Comparison of ENCODE assay signal across 14 cellular contexts in the genomic region with DNA sequence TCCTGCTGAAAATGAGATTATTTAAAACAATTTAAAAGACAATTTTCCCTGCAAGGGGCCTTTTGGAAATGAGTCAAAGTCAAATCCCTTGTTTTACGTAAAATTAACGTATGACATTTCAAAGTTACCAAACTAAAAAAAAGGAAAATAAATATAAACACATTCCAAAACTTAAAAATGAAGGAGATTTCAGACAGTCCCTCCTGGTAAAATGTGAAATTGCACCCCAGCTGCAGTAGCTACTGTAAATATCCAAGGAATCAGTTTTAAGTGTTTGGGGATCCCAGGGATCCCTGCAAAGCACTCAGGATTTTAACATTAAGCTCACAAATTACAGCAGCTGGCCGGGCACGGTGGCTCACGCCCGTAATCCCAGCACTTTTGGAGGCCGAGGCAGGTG.
A peak's percentile ranks its signal among the peaks of the same experiment; 100 is the strongest.
DNase-seq lines count a peak whose midpoint lies in the region; TF ChIP-seq lines count a peak whose summit lies in the region.
"Had no signal": no experiment of that assay in that cellular context is flagged by ENCODE, and none has a peak within 500 bp of the region (broad histone marks: within the 10 kb centered on the region; RNA-seq: fewer than 3 reads in every experiment).

No MANE protein-coding gene starts in this region.

- H3K27me3 ChIP-seq in muscle layer of colon (ENCODE audit: control insufficient read depth in 1 of 2, insufficient read depth in 2 of 2, low read length in 2 of 2) (no peaks in the 10 kb centered on the region), transverse colon (no peaks in the 10 kb centered on the region), tibial nerve (no peaks in the 10 kb centered on the region)

- no peak for TF ChIP-seq POLR2A in transverse colon (IDR thresholded peaks at IDR 0.05)
- no peak for TF ChIP-seq POLR2A in tibial nerve (IDR thresholded peaks at IDR 0.05)

- H3K27ac Mint-ChIP-seq in endothelial cell (ENCODE audit: unreplicated experiment): peak overlapping the region; percentile 80
- H3K27ac Mint-ChIP-seq: activated CD8-positive, alpha-beta memory T cell treated with anti-CD3 and anti-CD28 coated beads, Interleukin-2, amount 10 ng/mL, durations not matched to agents 7 days and 5 days; activated naive CD4-positive, alpha-beta T cell treated with anti-CD3 and anti-CD28 coated beads, Interleukin-2, amount 50 U/mL, for 72 hours; dendritic cell treated with granulocyte-macrophage colony-stimulating factor and Interleukin-4, amounts not matched to agents 40 ng/mL and 50 ng/mL, for 4 days; memory B cell had no signal

- intact Hi-C loops in transverse colon (cut with DNase I; ENCODE audit: low total_unique reads): loop anchor here (10.0 kb wide), 1 partner anchor 58 kb away; a partner anchor contains a TSS

- POLR2A ChIA-PET in RWPE1 (lab: Yijun Ruan, JAX; ENCODE audit: low non-redundant PET): no interaction called here

- peak overlapping the region; percentile 98 for H3K27ac ChIP-seq in RWPE1
- H3K27ac ChIP-seq in muscle layer of colon (ENCODE audit: low read depth, low read length): peak overlapping the region; percentile 72
- H3K27ac ChIP-seq in transverse colon: peak overlapping the region; percentile 37 to 72 (median 54)
- H3K27ac ChIP-seq in tibial nerve: peak overlapping the region in 2 of 4 donors; percentile 71 to 75

- H3K4me3 ChIP-seq in muscle layer of colon (ENCODE audit: low read depth in 1 of 2, low read length in 2 of 2) (no peak overlapping the region), transverse colon (no peak overlapping the region), tibial nerve (no peak overlapping the region)

- H3K9me3 ChIP-seq in muscle layer of colon (ENCODE audit: low read length) (no peaks in the 10 kb centered on the region), transverse colon (no peaks in the 10 kb centered on the region), tibial nerve (peaks cover 0 to 8% (median 0%) of the 10 kb centered on the region in 4 donors)

- no peak for DNase-seq in RWPE1 (ENCODE audit: low spot score)
- DNase-seq in endothelial cell (ENCODE audit: low spot score): no peak
- DNase-seq in transverse colon: no peak
- no peak for DNase-seq in NCI-H2171 treated with DMSO at 0.1 percent for 48 hours (lab: John Stamatoyannopoulos, UW)
- DNase-seq in tibial nerve (ENCODE audit: low spot score in 2 of 2): no peak
- no peak for DNase-seq in NCI-H345 treated with DMSO at 0.1 percent for 48 hours (lab: John Stamatoyannopoulos, UW; ENCODE audit: unreplicated experiment)
- DNase-seq: activated CD8-positive, alpha-beta memory T cell treated with anti-CD3 and anti-CD28 coated beads, Interleukin-2, amount 10 ng/mL, durations not matched to agents 7 days and 5 days; head of caudate nucleus; NCI-H446 treated with DMSO at 0.1 percent for 48 hours; retina had no signal

- WGBS in transverse colon (ENCODE audit: low coverage in 1 of 2), 2 donors: 87 to 92% methylated on average over 2 to 7 of the region's 7 CpGs
- 72 to 77% methylated on average over 7 of the region's 7 CpGs for WGBS in tibial nerve, 2 donors

- TF ChIP-seq EP300 in transverse colon (IDR thresholded peaks at IDR 0.05; ENCODE audit: low read depth): no peak
- TF ChIP-seq EP300 in tibial nerve (IDR thresholded peaks at IDR 0.05): no peak

- no peak overlapping the region for H3K9ac ChIP-seq in muscle layer of colon (ENCODE audit: low read length)

- no peaks in the 10 kb centered on the region for H3K9me3 Mint-ChIP-seq in endothelial cell (ENCODE audit: unreplicated experiment)
- H3K9me3 Mint-ChIP-seq: activated naive CD4-positive, alpha-beta T cell treated with anti-CD3 and anti-CD28 coated beads, Interleukin-2, amount 50 U/mL, for 72 hours; dendritic cell treated with granulocyte-macrophage colony-stimulating factor and Interleukin-4, amounts not matched to agents 40 ng/mL and 50 ng/mL, for 4 days; memory B cell had no signal

- no peak overlapping the region for H3K4me3 Mint-ChIP-seq in endothelial cell (ENCODE audit: unreplicated experiment)
- H3K4me3 Mint-ChIP-seq: activated CD8-positive, alpha-beta memory T cell treated with anti-CD3 and anti-CD28 coated beads, Interleukin-2, amount 10 ng/mL, durations not matched to agents 7 days and 5 days; dendritic cell treated with granulocyte-macrophage colony-stimulating factor and Interleukin-4, amounts not matched to agents 40 ng/mL and 50 ng/mL, for 4 days; memory B cell had no signal

- H3K36me3 Mint-ChIP-seq in endothelial cell (ENCODE audit: low read depth, unreplicated experiment): peaks cover 27% of the 10 kb centered on the region
- H3K36me3 Mint-ChIP-seq: activated CD8-positive, alpha-beta memory T cell treated with anti-CD3 and anti-CD28 coated beads, Interleukin-2, amount 10 ng/mL, durations not matched to agents 7 days and 5 days; activated naive CD4-positive, alpha-beta T cell treated with anti-CD3 and anti-CD28 coated beads, Interleukin-2, amount 50 U/mL, for 72 hours; memory B cell had no signal

- in situ Hi-C loops in transverse colon (cut with MboI; ENCODE audit: low pct_ligation_motif_present in 1 of 4, low pct_unique_long_range_greater_than_20kb in 1 of 4, low sequenced_read_pairs in 3 of 4): no loop called here

- H3K4me1 Mint-ChIP-seq in endothelial cell (ENCODE audit: unreplicated experiment): peaks cover 7% of the 10 kb centered on the region
- H3K4me1 Mint-ChIP-seq: activated CD8-positive, alpha-beta memory T cell treated with anti-CD3 and anti-CD28 coated beads, Interleukin-2, amount 10 ng/mL, durations not matched to agents 7 days and 5 days; memory B cell had no signal

- H3K36me3 ChIP-seq in muscle layer of colon (ENCODE audit: insufficient read depth, low read length): no peaks in the 10 kb centered on the region
- no peaks in the 10 kb centered on the region for H3K36me3 ChIP-seq in transverse colon
- no peaks in the 10 kb centered on the region for H3K36me3 ChIP-seq in tibial nerve

- no peak for TF ChIP-seq CTCF in RWPE1 (conservative IDR thresholded peaks at IDR 0.05; ENCODE audit: low read depth)
- TF ChIP-seq CTCF in endothelial cell (IDR thresholded peaks at IDR 0.05; ENCODE audit: unreplicated experiment): peak; percentile 37
- peak in 1 of 5 experiments; percentile 23 for TF ChIP-seq CTCF in transverse colon (IDR thresholded peaks at IDR 0.05)
- TF ChIP-seq CTCF in tibial nerve (IDR thresholded peaks at IDR 0.05): no peak

- CTCF ChIA-PET in RWPE1 (lab: Yijun Ruan, JAX): no interaction called here

- H3K27me3 Mint-ChIP-seq in endothelial cell (ENCODE audit: unreplicated experiment): peaks cover 11% of the 10 kb centered on the region

- peaks cover 17% of the 10 kb centered on the region for H3K4me1 ChIP-seq in muscle layer of colon (ENCODE audit: insufficient read depth, low read length)
- H3K4me1 ChIP-seq in transverse colon: peaks cover 3 to 18% (median 6%) of the 10 kb centered on the region in 4 donors
- peaks cover 0 to 12% (median 6%) of the 10 kb centered on the region in 4 donors for H3K4me1 ChIP-seq in tibial nerve
